13 cellular contexts compared by ENCODE assay signal in genomic region chr1:232575524-232576040, GRCh38. TPM values are rescaled to one million over a fixed set of nuclear protein-coding genes. Genes with fewer than 3 reads are reported as not detected.
DNase-seq lines count a peak whose midpoint lies in the region; ATAC-seq and TF ChIP-seq lines count a peak whose summit lies in the region.
"Had no signal": no experiment of that assay in that cellular context is flagged by ENCODE, and none has a peak within 500 bp of the region (broad histone marks: within the 10 kb centered on the region; RNA-seq: fewer than 3 reads in every experiment).

No MANE protein-coding gene starts in this region.

- intact Hi-C loops in left ventricle myocardium superior (cut with micrococcal nuclease), result no loop called here
- intact Hi-C loops in Right ventricle myocardium superior (cut with DNase I), result no loop called here
- intact Hi-C loops in colonic mucosa (cut with DNase I), result no loop called here

- H3K36me3 ChIP-seq in adipocyte (ENCODE audit: control insufficient read depth, insufficient read depth, low read length, severe bottlenecking) (no peaks in the 10 kb centered on the region), colonic mucosa (no peaks in the 10 kb centered on the region)
- H3K36me3 ChIP-seq: BLaER1 had no signal

- no peak for TF ChIP-seq CTCF in colonic mucosa (IDR thresholded peaks at IDR 0.05)

- H3K4me1 ChIP-seq in adipocyte (ENCODE audit: control insufficient read depth, insufficient read depth, low read length) (no peaks in the 10 kb centered on the region), colonic mucosa (no peaks in the 10 kb centered on the region)

- H3K9ac ChIP-seq in adipocyte (ENCODE audit: low read length) (no peak overlapping the region), colonic mucosa (ENCODE audit: low read depth in 2 of 2, low read length in 2 of 2) (no peak overlapping the region)
- H3K9ac ChIP-seq: BLaER1 had no signal

- H3K9me3 ChIP-seq in adipocyte (ENCODE audit: control insufficient read depth, low read length), result no peaks in the 10 kb centered on the region
- H3K9me3 ChIP-seq in colonic mucosa, result no peaks in the 10 kb centered on the region

- DNase-seq in left ventricle myocardium superior, result no peak
- no peak for DNase-seq in Right ventricle myocardium superior
- DNase-seq in adipocyte (ENCODE audit: low read depth), result peak; percentile 40
- peak; percentile 36 for DNase-seq in iris pigment epithelial cell (ENCODE audit: low read depth)
- no peak for DNase-seq in COLO829 (ENCODE audit: low spot score)
- no peak for DNase-seq in colonic mucosa
- DNase-seq in hippocampal formation (lab: John Stamatoyannopoulos, UW), result no peak
- DNase-seq: glutamatergic neuron, H9, midbrain had no signal

- no peaks in the 10 kb centered on the region for H3K27me3 ChIP-seq in adipocyte (replicated peaks; ENCODE audit: control insufficient read depth, insufficient read depth, low read length)
- H3K27me3 ChIP-seq in colonic mucosa, result no peaks in the 10 kb centered on the region
- H3K27me3 ChIP-seq: BLaER1 had no signal

- ATAC-seq in left ventricle myocardium superior, result peak; percentile 36
- no peak for ATAC-seq in Right ventricle myocardium superior (ENCODE audit: poor library complexity)
- ATAC-seq in HG03139 (IDR thresholded peaks at IDR 0.05; ENCODE audit: unreplicated experiment), result no peak

- H3K4me3 ChIP-seq in adipocyte (ENCODE audit: low read length) (no peak overlapping the region), colonic mucosa (no peak overlapping the region)
- H3K4me3 ChIP-seq: BLaER1, skin epidermis had no signal

- no peak overlapping the region for H3K27ac ChIP-seq in colonic mucosa
- H3K27ac ChIP-seq: BLaER1 had no signal

RNA-seq across cellular contexts. Expression of gene SIPA1L2, which starts 54.4 kb away (rescaled TPM):
- total RNA-seq in left ventricle myocardium superior (127 TPM), Right ventricle myocardium superior (120 TPM), colonic mucosa (10 to 100 TPM; 53.6 to 64.4 TPM)

Comparison
In these comparisons a context has a peak if more than half of its experiments do, and no peak if none do; other contexts are left out.
1. DNase-seq: peak in adipocyte (single experiment) and iris pigment epithelial cell (single experiment); none in left ventricle myocardium superior (single experiment), Right ventricle myocardium superior (single experiment), COLO829 (single experiment), colonic mucosa (single experiment) and hippocampal formation (0 of 2).